ENCODE assay signal across 30 cellular contexts in the genomic region with DNA sequence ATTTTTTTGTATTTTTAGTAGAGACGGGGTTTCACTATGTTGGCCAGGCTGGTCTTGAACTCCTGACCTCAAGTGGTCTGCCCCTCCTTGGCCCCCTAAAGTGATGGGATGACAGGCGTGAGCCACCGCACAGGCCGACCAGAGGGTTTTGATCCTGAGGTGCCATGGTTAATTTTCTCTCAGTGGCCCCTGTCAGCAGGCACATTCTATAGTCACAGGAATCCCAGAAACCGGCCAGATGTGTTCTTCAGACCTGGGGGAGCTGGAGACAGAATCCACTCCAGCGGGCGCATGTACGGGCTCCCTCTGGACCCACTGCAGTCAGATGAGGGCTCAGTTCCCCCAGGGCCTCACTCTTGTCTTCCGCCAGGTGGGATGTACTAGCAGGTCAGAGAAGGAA. TPM values are rescaled to one million over a fixed set of nuclear protein-coding genes. Genes with fewer than 3 reads are reported as not detected.
"Had no signal": no experiment of that assay in that cellular context is flagged by ENCODE, and none has a peak within 500 bp of the region (broad histone marks: within the 10 kb centered on the region; RNA-seq: fewer than 3 reads in every experiment).

No MANE protein-coding gene starts in this region.

- FAIRE-seq: endometrium had no signal

- H3K4me1 ChIP-seq: psoas muscle had no signal

- H3K36me3 ChIP-seq: esophagus squamous epithelium, sigmoid colon, tibial artery had no signal

- H3K4me3 ChIP-seq: esophagus squamous epithelium, lung, mucosa of descending colon, psoas muscle, sigmoid colon, testis, tibial artery had no signal

- H3K9me3 ChIP-seq: esophagus squamous epithelium, mucosa of descending colon, psoas muscle, sigmoid colon, testis, tibial artery had no signal

- DNase-seq: cortex of kidney; effector memory CD8-positive, alpha-beta T cell; erythroblast; esophagus squamous epithelium; foreskin melanocyte; hypothalamus; immature natural killer cell; islet precursor cell; mucosa of descending colon; naive B cell; right cardiac atrium; sigmoid colon; stimulated activated CD4-positive, alpha-beta T cell treated with anti-CD3 and anti-CD28 coated beads, Interleukin-4, amount 100 ng/mL, for 4 hours; stimulated activated naive CD8-positive, alpha-beta T cell treated with anti-CD3 and anti-CD28 coated beads, Interleukin-15, Interleukin-2, amounts not matched to agents 100 U/mL and 50 U/mL, for 24 hours; substantia nigra; testis had no signal

- H3K27me3 ChIP-seq: testis had no signal

- H3K27ac ChIP-seq: esophagus squamous epithelium, psoas muscle, sigmoid colon, testis, tibial artery had no signal

- ATAC-seq: effector memory CD8-positive, alpha-beta T cell; mucosa of descending colon; natural killer cell treated with Interleukin-12 subunit alpha and Interleukin-12 subunit beta and Interleukin-15 and Interleukin-18, amount 100 ng/mL, for 72 hours; psoas muscle; right cardiac atrium; stimulated activated memory B cell treated with anti-CD40 and anti-IgM and Interleukin-4, amounts not matched to agents 10 μg/mL and 1 μg/mL and 100 μg/mL, for 72 hours; stimulated activated naive CD8-positive, alpha-beta T cell treated with anti-CD3 and anti-CD28 coated beads, Interleukin-15, Interleukin-2, amounts not matched to agents 100 U/mL and 50 U/mL, for 24 hours had no signal

RNA-seq across cellular contexts. Expression of a gene that starts 17.0 kb away (rescaled TPM):
- total RNA-seq: dermis microvascular lymphatic vessel endothelial cell; esophagus squamous epithelium; mesothelial cell of epicardium; mucosa of descending colon; natural killer cell treated with Interleukin-12 subunit alpha and Interleukin-12 subunit beta and Interleukin-15 and Interleukin-18, amount 100 ng/mL, for 72 hours; neural crest cell; osteocyte; psoas muscle; renal cortical epithelial cell; right cardiac atrium; sigmoid colon; skeletal muscle tissue; urinary bladder had no signal
- polyA plus RNA-seq: immature natural killer cell, liver, psoas muscle, right cardiac atrium, sigmoid colon, urinary bladder had no signal
